Comparison of ENCODE assay signal across 8 cellular contexts in the genomic region with DNA sequence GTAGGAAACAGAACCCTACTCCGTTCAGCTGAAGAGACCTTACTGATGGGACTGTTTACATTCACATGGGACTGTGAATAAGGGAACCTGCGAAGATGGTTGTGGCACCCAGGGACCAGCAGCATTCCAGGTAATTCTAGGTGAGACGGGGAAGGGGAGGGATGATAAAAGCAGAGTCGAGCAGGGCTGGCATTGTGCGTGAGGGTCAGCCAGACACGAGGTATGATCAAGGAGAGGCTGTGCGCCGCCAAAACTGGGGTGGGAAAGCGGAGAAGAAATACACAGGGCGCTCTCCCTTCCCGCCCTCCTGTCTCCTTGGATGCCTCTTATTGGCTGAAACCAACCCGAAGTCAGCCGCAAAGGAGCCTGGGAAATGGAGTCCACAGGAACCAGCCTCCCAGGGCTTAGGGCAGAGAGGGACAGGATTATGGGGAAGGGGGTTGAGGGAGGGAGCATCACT. TPM values are rescaled to one million over a fixed set of nuclear protein-coding genes. Genes with fewer than 3 reads are reported as not detected.
DNase-seq lines count a peak whose midpoint lies in the region; ATAC-seq, FAIRE-seq and TF ChIP-seq lines count a peak whose summit lies in the region.

No MANE protein-coding gene starts in this region.

- peak overlapping the region; percentile 32 for H2AFZ ChIP-seq in HepG2 (ENCODE audit: low read length)

- TF ChIP-seq CTCF in HepG2 (CRISPR knock-in tag; IDR thresholded peaks at IDR 0.05): peak; percentile 9; the same call in 1 of the 2 replicates

- H4K20me1 ChIP-seq in HepG2 (ENCODE audit: insufficient read depth, low read length): no peaks in the 10 kb centered on the region

- no peaks in the 10 kb centered on the region for H3K9me3 ChIP-seq in HepG2 (ENCODE audit: low read length)

- no peaks in the 10 kb centered on the region for H3K9me3 Mint-ChIP-seq in dendritic cell treated with granulocyte-macrophage colony-stimulating factor and Interleukin-4, amounts not matched to agents 40 ng/mL and 50 ng/mL, for 4 days

- no peak overlapping the region for H3K27ac Mint-ChIP-seq in dendritic cell treated with granulocyte-macrophage colony-stimulating factor and Interleukin-4, amounts not matched to agents 40 ng/mL and 50 ng/mL, for 4 days

- no TSS peak for BruUV-seq in HepG2 (replicated peaks; lab: Mats Ljungman, UMichigan)

- TF ChIP-seq RAD21 in HepG2 (CRISPR knock-in tag; IDR thresholded peaks at IDR 0.05): no peak

- H3K4me1 Mint-ChIP-seq in dendritic cell treated with granulocyte-macrophage colony-stimulating factor and Interleukin-4, amounts not matched to agents 40 ng/mL and 50 ng/mL, for 4 days (ENCODE audit: low read depth): peaks cover 17% of the 10 kb centered on the region

- POLR2A ChIA-PET in HepG2 (lab: Yijun Ruan, JAX): no interaction called here

- H3K27me3 Mint-ChIP-seq in dendritic cell treated with granulocyte-macrophage colony-stimulating factor and Interleukin-4, amounts not matched to agents 40 ng/mL and 50 ng/mL, for 4 days: peaks cover 39% of the 10 kb centered on the region

- peak overlapping the region; percentile 80 for H3K4me2 ChIP-seq in HepG2 (ENCODE audit: low read depth, low read length)

- TF ChIP-seq POLR2A in HepG2 (IDR thresholded peaks at IDR 0.05; ENCODE audit: insufficient read depth in 1 of 2, low read depth in 2 of 2, low read length in 2 of 2): no peak

- CTCF ChIA-PET in HepG2 (lab: Yijun Ruan, JAX; ENCODE audit: low intra/inter-chr PET ratio, low total read pairs): no interaction called here

- peak overlapping the region; percentile 74 for H3K4me3 Mint-ChIP-seq in dendritic cell treated with granulocyte-macrophage colony-stimulating factor and Interleukin-4, amounts not matched to agents 40 ng/mL and 50 ng/mL, for 4 days

- FAIRE-seq in HepG2 (lab: Jason Lieb, UNC): no peak

- H3K27me3 ChIP-seq in HepG2 (ENCODE audit: control insufficient read depth in 1 of 2, insufficient read depth in 2 of 2, low read length in 2 of 2): no peaks in the 10 kb centered on the region; a peak in 2 of 5 replicates

- TF ChIP-seq EP300 in HepG2 (IDR thresholded peaks at IDR 0.05; ENCODE audit: low read depth in 2 of 2, low read length in 2 of 2) (no peak), HepG2 (CRISPR knock-in tag; IDR thresholded peaks at IDR 0.05; ENCODE audit: borderline replicate concordance) (no peak)

- no peaks in the 10 kb centered on the region for H3K79me2 ChIP-seq in HepG2 (ENCODE audit: insufficient read depth, low read length)

- peak overlapping the region in 2 of 3 experiments; percentile 26 to 63; a peak in 4 of 6 replicates for H3K4me3 ChIP-seq in HepG2 (replicated peaks in 1 of 3; ENCODE audit: insufficient read depth in 1 of 3, low read depth in 2 of 3, low read length in 3 of 3)

- intact Hi-C loops in dendritic cell treated with granulocyte-macrophage colony-stimulating factor and Interleukin-4, amounts not matched to agents 40 ng/mL and 50 ng/mL, for 4 days (cut with micrococcal nuclease): no loop called here
- intact Hi-C loops in HepG2 (cut with micrococcal nuclease; ENCODE audit: unreplicated experiment): no loop called here

- DNase-seq in ACHN (peak; percentile 76), NCI-H345 (lab: John Stamatoyannopoulos, UW) (peak; percentile 80), HepG2 (ENCODE audit: low spot score) (peak; percentile 58)
- DNase-seq in activated CD4-positive, alpha-beta T cell treated with anti-CD3 and anti-CD28 coated beads for 4 hours: peak; percentile 48 to 73
- DNase-seq in stimulated activated CD4-positive, alpha-beta T cell treated with anti-CD3 and anti-CD28 coated beads, Interleukin-4, amount 100 ng/mL, for 24 hours: peak; percentile 73

- H3K4me1 ChIP-seq in HepG2 (ENCODE audit: insufficient read depth, low read length): peaks cover 14% of the 10 kb centered on the region

- H3K36me3 ChIP-seq in HepG2 (replicated peaks in 1 of 2; ENCODE audit: control insufficient read depth in 1 of 2, insufficient read depth in 2 of 2, low read length in 2 of 2): no peaks in the 10 kb centered on the region

- ATAC-seq in GM18858 (IDR thresholded peaks at IDR 0.05; ENCODE audit: unreplicated experiment) (peak; percentile 90), HG03066 (IDR thresholded peaks at IDR 0.05; ENCODE audit: low read depth, unreplicated experiment) (peak; percentile 99), HepG2 (peak; percentile 98)

- in situ Hi-C loops in ACHN (cut with HindIII; ENCODE audit: low pct_ligation_motif_present, low pct_unique_long_range_greater_than_20kb, low sequenced_read_pairs): no loop called here
- in situ Hi-C loops in HepG2 (cut with HindIII; ENCODE audit: extremely low pct_ligation_motif_present, low pct_unique_long_range_greater_than_20kb): no loop called here

- WGBS in HepG2 (ENCODE audit: low lambda C conversion rate): under 1% methylated on average over 13 of the region's 13 CpGs

- H3K9ac ChIP-seq in HepG2 (ENCODE audit: insufficient read depth, low read depth, low read length): no peak overlapping the region

- H3K27ac ChIP-seq in HepG2 (ENCODE audit: extremely low read length, insufficient read depth, low read length): no peak overlapping the region

- no peaks in the 10 kb centered on the region for H3K36me3 Mint-ChIP-seq in dendritic cell treated with granulocyte-macrophage colony-stimulating factor and Interleukin-4, amounts not matched to agents 40 ng/mL and 50 ng/mL, for 4 days (ENCODE audit: low read depth)

TF ChIP-seq in HepG2, 621 proteins besides CTCF, POLR2A, EP300 and RAD21 (continues in another document):
- TF ChIP-seq ATF2 (CRISPR knock-in tag; IDR thresholded peaks at IDR 0.05) (no peak), TARDBP (CRISPR knock-in tag; IDR thresholded peaks at IDR 0.05) (no peak), RXRA (CRISPR knock-in tag; IDR thresholded peaks at IDR 0.05) (no peak), GABPB1 (CRISPR knock-in tag; IDR thresholded peaks at IDR 0.05) (peak; percentile 48), ZNF556 (CRISPR knock-in tag; IDR thresholded peaks at IDR 0.05; ENCODE audit: borderline replicate concordance) (no peak)

RNA-seq across cellular contexts. Expression of gene CSNK2A2, which starts 38.4 kb away (rescaled TPM):
- 46.4 and 75.8 TPM in 2 replicates for total RNA-seq in HepG2 (2016; rRNA removed; fragmentation: Illumina TruSeq; extraction: Trizol)
- 7.9 and 10.0 TPM in 2 replicates for total RNA-seq in HepG2 (2016; cell fraction: cytosol; rRNA removed; fragmentation: Illumina TruSeq; extraction: Trizol; ENCODE audit: low read depth)
- 45.9 and 69.7 TPM in 2 replicates for total RNA-seq in HepG2 (2016; cell fraction: insoluble cytoplasmic fraction; rRNA removed; fragmentation: Illumina TruSeq; extraction: Trizol)
- 48.2 and 51.0 TPM in 2 replicates for total RNA-seq in HepG2 (2016; cell fraction: membrane; rRNA removed; fragmentation: Illumina TruSeq; extraction: Trizol)
- 55.1 and 62.2 TPM in 2 replicates for total RNA-seq in HepG2 (2016; cell fraction: nucleus; rRNA removed; fragmentation: Illumina TruSeq; extraction: Trizol)
- 48.0 and 56.9 TPM in 2 replicates for polyA plus RNA-seq in HepG2 (2011; rRNA removed)
- 41.5 and 54.0 TPM in 2 replicates for polyA plus RNA-seq in HepG2 (2011; cell fraction: cytosol; rRNA removed)
- polyA plus RNA-seq in HepG2 (2011; cell fraction: nucleus; rRNA removed): 27.7 and 32.7 TPM in 2 replicates
- polyA plus RNA-seq in HepG2 (2012): 83.1 and 84.5 TPM in 2 replicates
- polyA plus RNA-seq in HepG2 (2016; cell fraction: cytosol; fragmentation: Illumina TruSeq; extraction: Trizol; ENCODE audit: low read depth): 16.6 and 17.4 TPM in 2 replicates
- 76.7 and 84.0 TPM in 2 replicates for polyA plus RNA-seq in HepG2 (2016; cell fraction: insoluble cytoplasmic fraction; fragmentation: Illumina TruSeq; extraction: Trizol; ENCODE audit: low read depth)
- polyA plus RNA-seq in HepG2 (2016; cell fraction: membrane; fragmentation: Illumina TruSeq; extraction: Trizol; ENCODE audit: low read depth): 43.1 and 47.3 TPM in 2 replicates
- polyA plus RNA-seq in HepG2 (2016; cell fraction: nucleus; fragmentation: Illumina TruSeq; extraction: Trizol; ENCODE audit: insufficient read depth, low read depth): 77.0 and 77.7 TPM in 2 replicates
- 80.3 and 103 TPM in 2 replicates for polyA minus RNA-seq in HepG2 (2011; rRNA and poly(A)+ RNA removed; ENCODE audit: low replicate concordance)
- polyA minus RNA-seq in HepG2 (2011; cell fraction: cytosol; rRNA and poly(A)+ RNA removed): 85.8 and 89.6 TPM in 2 replicates
- 57.7 and 65.4 TPM in 2 replicates for polyA minus RNA-seq in HepG2 (2011; cell fraction: nucleus; rRNA and poly(A)+ RNA removed)

RNA-seq across cellular contexts. Expression of gene PRSS54, which starts 58.6 kb away (rescaled TPM):
- not detected in 2 replicates for total RNA-seq in HepG2 (2016; rRNA removed; fragmentation: Illumina TruSeq; extraction: Trizol)
- not detected in 2 replicates for total RNA-seq in HepG2 (2016; cell fraction: cytosol; rRNA removed; fragmentation: Illumina TruSeq; extraction: Trizol; ENCODE audit: low read depth)
- not detected in 2 replicates for total RNA-seq in HepG2 (2016; cell fraction: insoluble cytoplasmic fraction; rRNA removed; fragmentation: Illumina TruSeq; extraction: Trizol)
- total RNA-seq in HepG2 (2016; cell fraction: membrane; rRNA removed; fragmentation: Illumina TruSeq; extraction: Trizol): not detected in 2 replicates
- not detected in 2 replicates for total RNA-seq in HepG2 (2016; cell fraction: nucleus; rRNA removed; fragmentation: Illumina TruSeq; extraction: Trizol)
- polyA plus RNA-seq in HepG2 (2011; rRNA removed): not detected in 2 replicates
- not detected in 2 replicates for polyA plus RNA-seq in HepG2 (2011; cell fraction: cytosol; rRNA removed)
- not detected in 2 replicates for polyA plus RNA-seq in HepG2 (2011; cell fraction: nucleus; rRNA removed)
- polyA plus RNA-seq in HepG2 (2012): not detected in 2 replicates
- not detected in 2 replicates for polyA plus RNA-seq in HepG2 (2016; cell fraction: cytosol; fragmentation: Illumina TruSeq; extraction: Trizol; ENCODE audit: low read depth)
- polyA plus RNA-seq in HepG2 (2016; cell fraction: insoluble cytoplasmic fraction; fragmentation: Illumina TruSeq; extraction: Trizol; ENCODE audit: low read depth): not detected in 2 replicates
- not detected in 2 replicates for polyA plus RNA-seq in HepG2 (2016; cell fraction: membrane; fragmentation: Illumina TruSeq; extraction: Trizol; ENCODE audit: low read depth)
- polyA plus RNA-seq in HepG2 (2016; cell fraction: nucleus; fragmentation: Illumina TruSeq; extraction: Trizol; ENCODE audit: insufficient read depth, low read depth): not detected in 2 replicates
- polyA minus RNA-seq in HepG2 (2011; rRNA and poly(A)+ RNA removed; ENCODE audit: low replicate concordance): not detected in 2 replicates
- polyA minus RNA-seq in HepG2 (2011; cell fraction: cytosol; rRNA and poly(A)+ RNA removed): not detected in 2 replicates
- polyA minus RNA-seq in HepG2 (2011; cell fraction: nucleus; rRNA and poly(A)+ RNA removed): not detected in 2 replicates
